ENCODE assay signal across 16 cellular contexts in genomic region chr9:81035171-81035570, GRCh38.
DNase-seq lines count a peak whose midpoint lies in the region; TF ChIP-seq lines count a peak whose summit lies in the region.
"Had no signal": no experiment of that assay in that cellular context is flagged by ENCODE, and none has a peak within 500 bp of the region (broad histone marks: within the 10 kb centered on the region; RNA-seq: fewer than 3 reads in every experiment).

No MANE protein-coding gene starts in this region.

- peak; percentile 19; the same call in 1 of the 2 replicates for TF ChIP-seq RAD21 in SK-N-SH (IDR thresholded peaks at IDR 0.05; ENCODE audit: low read length)

- no peaks in the 10 kb centered on the region for H3K79me2 ChIP-seq in SK-N-SH (ENCODE audit: insufficient read depth)

- no peaks in the 10 kb centered on the region for H3K27me3 ChIP-seq in SK-N-SH (ENCODE audit: insufficient read depth)

- whole genome bisulfite sequencing in SK-N-SH (ENCODE audit: low lambda C conversion rate): 7% methylated on average over 4 of the region's 4 CpGs

- CTCF ChIA-PET in SK-N-SH (lab: Yijun Ruan, JAX): interaction anchor here (1.2 to 1.5 kb wide), 3 partner anchors 20 to 1571 kb away, joined by 3 to 4 read pairs (median 3); no protein-coding TSS in a partner anchor

- no peaks in the 10 kb centered on the region for H3K9me3 ChIP-seq in SK-N-SH
- H3K9me3 ChIP-seq: Caco-2, left ventricle myocardium inferior had no signal

- H3K27ac ChIP-seq in SK-N-SH (ENCODE audit: low read depth in 2 of 2, low read length in 1 of 2): peak overlapping the region in 1 of 2 experiments; percentile 58; a peak in 3 of 4 replicates
- H3K27ac ChIP-seq in coronary artery: no peak overlapping the region
- H3K27ac ChIP-seq: left ventricle myocardium inferior had no signal

- H3K36me3 ChIP-seq in SK-N-SH (replicated peaks in 1 of 2; ENCODE audit: control insufficient read depth in 1 of 2, insufficient read depth in 2 of 2, low read length in 1 of 2): no peaks in the 10 kb centered on the region
- H3K36me3 ChIP-seq: left ventricle myocardium inferior had no signal

- no peaks in the 10 kb centered on the region for H4K20me1 ChIP-seq in SK-N-SH (ENCODE audit: insufficient read depth)

- DNase-seq in ELR (ENCODE audit: low read depth) (peak; percentile 73), SK-N-SH (peak; percentile 5), fibroblast of villous mesenchyme (ENCODE audit: low read depth) (peak; percentile 94), SIG-M5 treated with dmso at 0.1 percent for 504 hours (lab: John Stamatoyannopoulos, UW; ENCODE audit: unreplicated experiment) (no peak), coronary artery (ENCODE audit: low spot score) (no peak), dermis blood vessel endothelial cell (no peak), NAMALWA (ENCODE audit: low spot score) (no peak)
- DNase-seq: activated B cell treated with CpG ODN at 0.5 μM for 24 hours; activated naive CD4-positive, alpha-beta T cell; Caco-2; central memory CD4-positive, alpha-beta T cell; left ventricle myocardium inferior; NCI-H2029; NCI-H524; PC-3; stimulated activated CD4-positive, alpha-beta T cell treated with anti-CD3 and anti-CD28 coated beads, Interleukin-15, amount 100 ng/mL, for 24 hours had no signal

- peaks cover 5 to 16% of the 10 kb centered on the region in 2 experiments; a peak in 3 of 4 replicates for H3K4me1 ChIP-seq in SK-N-SH (ENCODE audit: control insufficient read depth in 1 of 2, insufficient read depth in 2 of 2, low read depth in 1 of 2, low read length in 1 of 2)
- H3K4me1 ChIP-seq: Caco-2, left ventricle myocardium inferior had no signal

- no peak for TF ChIP-seq CTCF in SK-N-SH (IDR thresholded peaks at IDR 0.05)
- no peak for TF ChIP-seq CTCF in fibroblast of villous mesenchyme (IDR thresholded peaks at IDR 0.05; ENCODE audit: insufficient read depth, low read depth, low read length)
- TF ChIP-seq CTCF in coronary artery (IDR thresholded peaks at IDR 0.05): no peak

- H3K9me2 ChIP-seq in SK-N-SH: no peaks in the 10 kb centered on the region

- no peak overlapping the region for H3K9ac ChIP-seq in SK-N-SH

- no peak overlapping the region for H3K4me3 ChIP-seq in SK-N-SH (ENCODE audit: low read depth in 2 of 2, low read length in 1 of 2)
- no peak overlapping the region for H3K4me3 ChIP-seq in fibroblast of villous mesenchyme (ENCODE audit: low read depth, low read length)
- no peak overlapping the region for H3K4me3 ChIP-seq in coronary artery
- H3K4me3 ChIP-seq: left ventricle myocardium inferior had no signal

- peak; percentile 88 to 96 for TF ChIP-seq EP300 in SK-N-SH (IDR thresholded peaks at IDR 0.05; ENCODE audit: borderline replicate concordance in 1 of 2, low read depth in 1 of 2, low read length in 1 of 2)

- POLR2A ChIA-PET in SK-N-SH (lab: Yijun Ruan, JAX): no interaction called here

- H2AFZ ChIP-seq in SK-N-SH (ENCODE audit: low read depth): no peak overlapping the region

- H3F3A ChIP-seq in SK-N-SH (replicated peaks; ENCODE audit: insufficient read depth): peaks cover 27% of the 10 kb centered on the region

- H3K4me2 ChIP-seq in SK-N-SH: peak overlapping the region; percentile 33; the same call in 1 of the 2 replicates

TF ChIP-seq in SK-N-SH, 30 proteins besides CTCF, POLR2A, EP300 and RAD21:
- peak; percentile 85 for TF ChIP-seq NFIC (IDR thresholded peaks at IDR 0.05; ENCODE audit: borderline replicate concordance)
- peak; percentile 62; the same call in 1 of the 2 replicates for TF ChIP-seq RCOR1 (IDR thresholded peaks at IDR 0.05; ENCODE audit: low read length)
- TF ChIP-seq GATA2 (CRISPR knock-in tag; IDR thresholded peaks at IDR 0.05): peak; percentile 70
- peak; percentile 43; the same call in 1 of the 2 replicates for TF ChIP-seq ZBTB33 (IDR thresholded peaks at IDR 0.05; ENCODE audit: borderline replicate concordance, low read depth)
- no peak for TF ChIP-seq NRF1 (IDR thresholded peaks at IDR 0.05; ENCODE audit: low read depth, low read length)
- TF ChIP-seq FOSL2 (IDR thresholded peaks at IDR 0.05; ENCODE audit: borderline replicate concordance, low read depth): peak; percentile 81
- TF ChIP-seq CHD2 (IDR thresholded peaks at IDR 0.05; ENCODE audit: low read length, partially characterized antibody): peak; percentile 42
- TF ChIP-seq FOXJ3 (CRISPR knock-in tag; IDR thresholded peaks at IDR 0.05): 0 out of 2 replicates have a peak, but pooled peaks have one; percentile 22
- TF ChIP-seq GABPA (IDR thresholded peaks at IDR 0.05; ENCODE audit: low read depth): peak; percentile 22; the same call in 1 of the 2 replicates
- peak; percentile 99 for TF ChIP-seq TCF12 (IDR thresholded peaks at IDR 0.05)
- TF ChIP-seq TEAD4 (IDR thresholded peaks at IDR 0.05; ENCODE audit: borderline replicate concordance, insufficient read depth): peak; percentile 97
- peak; percentile 96 for TF ChIP-seq JUND (IDR thresholded peaks at IDR 0.05)
- peak; percentile 81 for TF ChIP-seq POLR2AphosphoS5 (IDR thresholded peaks at IDR 0.05; ENCODE audit: low read depth, low read length)
- TF ChIP-seq MAX (IDR thresholded peaks at IDR 0.05; ENCODE audit: low read depth): peak; percentile 65
- no peak for TF ChIP-seq RFX5 (IDR thresholded peaks at IDR 0.05; ENCODE audit: low read length)
- peak; percentile 91 for TF ChIP-seq FOXM1 (IDR thresholded peaks at IDR 0.05; ENCODE audit: low read depth)
- no peak for TF ChIP-seq USF2 (IDR thresholded peaks at IDR 0.05; ENCODE audit: borderline replicate concordance, low read depth, low read length)
- TF ChIP-seq MXI1 (IDR thresholded peaks at IDR 0.05; ENCODE audit: low read depth, low read length): no peak
- peak; percentile 63 for TF ChIP-seq MEF2A (IDR thresholded peaks at IDR 0.05; ENCODE audit: borderline replicate concordance, low read depth)
- TF ChIP-seq IRF3 (IDR thresholded peaks at IDR 0.05; ENCODE audit: low read depth, low read length): no peak
- peak; percentile 93 for TF ChIP-seq PBX3 (IDR thresholded peaks at IDR 0.05)
- TF ChIP-seq YY1 (IDR thresholded peaks at IDR 0.05; ENCODE audit: low read depth): no peak
- no peak for TF ChIP-seq RXRA (IDR thresholded peaks at IDR 0.05; ENCODE audit: borderline replicate concordance, low read depth)
- TF ChIP-seq ELF1 (IDR thresholded peaks at IDR 0.05): no peak
- no peak for TF ChIP-seq EZH2phosphoT487 (IDR thresholded peaks at IDR 0.05; ENCODE audit: borderline replicate concordance, low read depth)
- TF ChIP-seq SMC3 (IDR thresholded peaks at IDR 0.05; ENCODE audit: low read depth, low read length): no peak

Comparison
In these comparisons a context has a peak if more than half of its experiments do, and no peak if none do; other contexts are left out.
1. DNase-seq: peak in ELR (single experiment), SK-N-SH (single experiment) and fibroblast of villous mesenchyme (single experiment); none in SIG-M5 treated with dmso at 0.1 percent for 504 hours (single experiment), coronary artery (single experiment), dermis blood vessel endothelial cell (single experiment) and NAMALWA (single experiment).